ENCODE assay signal across 12 cellular contexts in the genomic region with DNA sequence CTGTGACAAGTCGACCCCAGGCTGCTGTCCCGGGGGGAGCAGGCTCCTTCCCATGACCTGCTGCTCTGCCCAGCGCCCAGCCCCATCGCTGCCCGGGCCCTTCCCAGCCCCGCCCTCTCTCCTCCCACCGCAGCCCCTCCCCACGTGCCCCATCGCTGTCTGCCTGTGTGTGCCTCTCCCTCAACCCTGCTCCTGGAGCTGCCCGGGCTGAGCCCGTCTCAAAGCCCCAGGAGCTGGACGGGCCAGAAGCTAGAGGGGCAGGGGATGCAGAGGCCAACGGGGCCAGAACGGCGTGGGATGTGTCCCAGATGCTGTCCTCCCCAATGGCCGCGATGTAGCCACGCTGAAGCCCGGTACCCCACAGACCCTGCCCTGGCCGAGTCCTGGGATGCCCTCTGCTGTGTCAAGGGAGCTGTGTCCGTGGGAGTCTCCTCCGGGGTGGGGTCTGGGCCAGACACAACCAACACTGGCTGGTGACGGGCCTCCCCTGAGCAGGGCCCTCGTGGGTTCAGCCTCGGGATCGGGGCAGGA.
"Had no signal": no experiment of that assay in that cellular context is flagged by ENCODE, and none has a peak within 500 bp of the region (broad histone marks: within the 10 kb centered on the region; RNA-seq: fewer than 3 reads in every experiment).

No MANE protein-coding gene starts in this region.

- H3K4me3 Mint-ChIP-seq: memory B cell, nephron had no signal

- H3K27me3 Mint-ChIP-seq: memory B cell had no signal

- H3K27me3 ChIP-seq: adrenal gland, gastroesophageal sphincter, upper lobe of left lung had no signal

- H3K4me1 ChIP-seq: adrenal gland had no signal

- DNase-seq: activated CD4-positive, alpha-beta T cell treated with anti-CD3 and anti-CD28 coated beads, Interleukin-2, amount 50 U/mL, for 48 hours; activated CD4-positive, CD25-positive, alpha-beta regulatory T cell treated with anti-CD3 and anti-CD28 coated beads, Interleukin-2, amount 50 U/mL, for 72 hours; activated naive CD4-positive, alpha-beta T cell treated with anti-CD3 and anti-CD28 coated beads, Interleukin-2, amount 50 U/mL, for 16 hours; adrenal gland; cortex of kidney; effector memory CD4-positive, alpha-beta T cell had no signal

- H3K4me1 Mint-ChIP-seq: memory B cell, nephron had no signal

- H3K27ac Mint-ChIP-seq: nephron had no signal

- H3K27ac ChIP-seq: adrenal gland, epithelial cell of prostate, gastroesophageal sphincter, skin epidermis, upper lobe of left lung had no signal

- ATAC-seq: gastroesophageal sphincter had no signal

- H3K9me3 ChIP-seq: adrenal gland, upper lobe of left lung had no signal

- H3K4me3 ChIP-seq: adrenal gland, gastroesophageal sphincter, skin epidermis, upper lobe of left lung had no signal

- H3K36me3 ChIP-seq: adrenal gland, upper lobe of left lung had no signal
